Comparison of ENCODE assay signal across 18 cellular contexts in the genomic region with DNA sequence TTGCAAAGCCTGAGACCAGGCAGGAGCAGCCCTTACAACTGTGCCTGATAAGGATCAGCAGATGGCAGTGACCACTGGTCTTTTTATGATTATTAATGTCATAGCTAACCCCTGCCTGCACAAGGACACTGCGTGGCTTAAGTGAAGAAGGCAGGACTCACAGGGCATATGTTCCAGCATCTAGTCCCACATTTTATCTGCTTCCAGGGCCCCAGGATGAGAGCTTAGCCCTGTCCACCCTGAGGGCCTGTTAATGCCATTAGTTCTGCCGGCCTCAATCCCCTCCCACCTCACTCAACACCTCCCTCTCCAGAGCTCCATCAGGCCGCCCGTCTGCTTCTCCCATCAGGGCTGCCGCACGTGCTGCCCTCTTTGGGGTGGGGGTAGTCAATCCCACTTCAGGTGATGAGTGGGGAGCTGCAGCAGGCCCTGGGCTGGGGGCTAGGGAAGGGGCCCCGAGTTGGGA. TPM values are rescaled to one million over a fixed set of nuclear protein-coding genes. Genes with fewer than 3 reads are reported as not detected.
"Had no signal": no experiment of that assay in that cellular context is flagged by ENCODE, and none has a peak within 500 bp of the region (broad histone marks: within the 10 kb centered on the region; RNA-seq: fewer than 3 reads in every experiment).

No MANE protein-coding gene starts in this region.

- H3K4me1 ChIP-seq: ascending aorta, gastroesophageal sphincter, suprapubic skin, transverse colon had no signal

- DNase-seq: activated CD4-positive, alpha-beta T cell treated with anti-CD3 and anti-CD28 coated beads for 48 hours; activated CD4-positive, CD25-positive, alpha-beta regulatory T cell; activated CD8-positive, alpha-beta T cell treated with anti-CD3 and anti-CD28 coated beads, Interleukin-2, amount 10 ng/mL, durations not matched to agents 7 days and 5 days; activated naive CD4-positive, alpha-beta T cell treated with anti-CD3 and anti-CD28 coated beads, Interleukin-2, amount 50 U/mL, for 16 hours; activated T-cell treated with anti-CD3 and anti-CD28 coated beads, Interleukin-2, amount 50 U/mL, for 24 hours; cerebellar nuclear complex; cortex of kidney; effector CD4-positive, alpha-beta T cell; heart right ventricle; midbrain; occipital lobe; T-cell; T-helper 9 cell; transverse colon had no signal

- H3K4me3 ChIP-seq: ascending aorta, gastroesophageal sphincter, heart right ventricle, suprapubic skin, transverse colon had no signal

- H3K27me3 ChIP-seq: ascending aorta, gastroesophageal sphincter, heart right ventricle, suprapubic skin had no signal

- H3K9me3 ChIP-seq: ascending aorta, gastroesophageal sphincter, suprapubic skin, transverse colon had no signal

- H3K27ac ChIP-seq: ascending aorta, gastroesophageal sphincter, heart right ventricle, suprapubic skin, transverse colon had no signal

- H3K36me3 ChIP-seq: ascending aorta, gastroesophageal sphincter, heart right ventricle, suprapubic skin, transverse colon had no signal

RNA-seq across cellular contexts. Expression of gene TSPAN18, which starts 33.1 kb away (rescaled TPM):
- total RNA-seq: SK-MEL-5 had no signal
